29 cellular contexts compared by ENCODE assay signal in the genomic region with DNA sequence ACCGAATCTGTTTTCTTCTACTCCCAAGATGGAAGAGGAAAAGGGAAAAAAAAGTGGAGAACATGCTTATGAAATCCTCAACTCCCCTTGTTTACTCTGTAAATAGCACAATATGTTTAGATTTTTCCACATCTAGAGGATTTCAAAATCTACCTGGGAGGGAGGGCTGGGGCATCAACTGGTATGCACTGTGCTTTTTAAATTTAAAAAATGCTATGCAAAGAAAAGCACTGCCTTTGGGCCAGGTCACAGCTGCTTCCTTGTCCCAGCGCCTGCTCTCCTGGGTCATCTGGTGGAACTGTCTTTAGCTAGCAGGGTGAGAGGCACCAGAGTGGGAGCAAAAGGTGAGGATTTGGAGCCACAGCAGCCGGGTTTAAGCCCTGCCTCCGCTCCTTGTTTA.
"Had no signal": no experiment of that assay in that cellular context is flagged by ENCODE, and none has a peak within 500 bp of the region (broad histone marks: within the 10 kb centered on the region; RNA-seq: fewer than 3 reads in every experiment).

No MANE protein-coding gene starts in this region.

- DNase-seq: activated effector memory CD4-positive, alpha-beta T cell treated with anti-CD3 and anti-CD28 coated beads, Interleukin-2, amount 50 U/mL, for 16 hours; activated effector memory CD4-positive, alpha-beta T cell treated with Interleukin-2 at 50 U/mL for 16 hours; activated gamma-delta T cell; activated gamma-delta T cell treated with Interleukin-2 at 50 U/mL for 16 hours; activated naive CD4-positive, alpha-beta T cell; activated naive CD4-positive, alpha-beta T cell treated with anti-CD3 and anti-CD28 coated beads, Interleukin-2, amount 10 ng/mL, durations not matched to agents 7 days and 5 days; activated naive CD4-positive, alpha-beta T cell treated with anti-CD3 and anti-CD28 coated beads, Interleukin-2, amount 50 U/mL, for 16 hours; activated naive CD4-positive, alpha-beta T cell treated with Interleukin-2 at 50 U/mL for 16 hours; activated naive CD8-positive, alpha-beta T cell treated with anti-CD3 and anti-CD28 coated beads for 36 hours; activated naive CD8-positive, alpha-beta T cell treated with anti-CD3 and anti-CD28 coated beads, Interleukin-2, amount 10 ng/mL, durations not matched to agents 7 days and 5 days; activated naive CD8-positive, alpha-beta T cell treated with anti-CD3 and anti-CD28 coated beads, Interleukin-2, amount 50 U/mL, for 24 hours; activated T-cell treated with anti-CD3 and anti-CD28 coated beads, Interleukin-2, amount 50 U/mL, for 24 hours; activated T-cell treated with anti-CD3 and anti-CD28 coated beads, Interleukin-2, amount 50 U/mL, for 4 hours; activated T-cell treated with anti-CD3 and anti-CD28 coated beads, Interleukin-2, amount 50 U/mL, for 72 hours; adrenal gland; amniotic stem cell; amygdala; anterior cingulate cortex; aorta; body of pancreas; brain microvascular endothelial cell; caudate nucleus; central memory CD4-positive, alpha-beta T cell; cerebellar nuclear complex had no signal

- ATAC-seq: body of pancreas had no signal

- H3K27me3 ChIP-seq: adrenal gland, ascending aorta, body of pancreas, brain microvascular endothelial cell, breast epithelium, cardiac muscle cell had no signal

- FAIRE-seq: astrocyte, bronchial epithelial cell had no signal

- H3K9me3 ChIP-seq: adrenal gland, ascending aorta, body of pancreas, breast epithelium had no signal

- H3K4me1 ChIP-seq: adrenal gland, ascending aorta, body of pancreas, breast epithelium had no signal

- H3K27ac ChIP-seq: adrenal gland, ascending aorta, body of pancreas, brain microvascular endothelial cell, breast epithelium, cardiac muscle cell had no signal

- H3K36me3 ChIP-seq: adrenal gland, ascending aorta, brain microvascular endothelial cell, breast epithelium, cardiac muscle cell had no signal

- H3K4me3 ChIP-seq: adrenal gland, ascending aorta, body of pancreas, breast epithelium, cardiac muscle cell had no signal
